1 cellular context compared by ENCODE assay signal in the genomic region with DNA sequence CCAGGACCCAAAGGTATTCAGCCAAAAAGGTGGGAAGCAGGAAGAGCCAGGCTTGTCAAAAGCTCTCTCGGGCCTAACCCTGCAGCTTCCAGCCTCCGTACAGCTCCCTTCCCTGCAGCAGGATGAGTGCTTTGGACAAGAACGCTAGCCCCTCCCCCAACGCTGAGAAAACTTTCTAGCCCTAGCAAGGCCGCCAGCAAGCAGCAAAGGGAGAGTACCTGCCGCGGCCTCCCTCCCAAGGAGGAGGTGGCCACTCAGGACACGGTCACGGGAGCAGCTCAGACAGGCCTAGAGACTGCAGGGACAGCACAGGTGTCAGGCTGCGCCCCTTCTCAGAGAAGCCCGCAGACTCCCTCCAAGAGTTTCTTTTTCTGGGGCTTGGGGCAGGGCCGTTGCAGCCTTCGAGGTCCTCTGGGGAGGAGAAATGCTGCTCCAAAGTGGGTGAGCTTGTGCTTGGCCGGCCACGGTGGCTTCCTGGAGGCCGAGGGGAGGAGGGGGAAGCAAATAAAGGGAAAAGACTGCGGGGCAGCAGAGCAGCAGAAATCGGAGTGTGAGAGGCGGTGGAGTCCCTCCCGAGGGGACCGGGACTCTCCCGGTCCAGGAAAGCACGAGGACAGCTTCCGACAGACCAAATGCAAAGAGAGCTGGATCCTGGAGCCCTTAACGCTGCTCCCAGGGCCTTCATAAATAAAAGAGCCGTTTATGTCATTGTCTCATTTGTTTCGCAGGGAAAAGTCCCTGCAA.
TF ChIP-seq lines count a peak whose summit lies in the region.

No MANE protein-coding gene starts in this region.

TF ChIP-seq in IMR-90, 13 proteins besides CTCF, POLR2A, EP300 and RAD21:
- TF ChIP-seq MAZ (IDR thresholded peaks at IDR 0.05; ENCODE audit: borderline replicate concordance, low read depth, low read length) = no peak
- no peak for TF ChIP-seq MAFK (IDR thresholded peaks at IDR 0.05; ENCODE audit: low read depth, low read length)
- no peak for TF ChIP-seq CHD1 (IDR thresholded peaks at IDR 0.05; ENCODE audit: low read depth, low read length)
- TF ChIP-seq, protein P1, sequence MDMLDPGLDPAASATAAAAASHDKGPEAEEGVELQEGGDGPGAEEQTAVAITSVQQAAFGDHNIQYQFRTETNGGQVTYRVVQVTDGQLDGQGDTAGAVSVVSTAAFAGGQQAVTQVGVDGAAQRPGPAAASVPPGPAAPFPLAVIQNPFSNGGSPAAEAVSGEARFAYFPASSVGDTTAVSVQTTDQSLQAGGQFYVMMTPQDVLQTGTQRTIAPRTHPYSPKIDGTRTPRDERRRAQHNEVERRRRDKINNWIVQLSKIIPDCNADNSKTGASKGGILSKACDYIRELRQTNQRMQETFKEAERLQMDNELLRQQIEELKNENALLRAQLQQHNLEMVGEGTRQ (IDR thresholded peaks at IDR 0.05; ENCODE audit: low read depth, low read length) = no peak
- TF ChIP-seq, protein P2, sequence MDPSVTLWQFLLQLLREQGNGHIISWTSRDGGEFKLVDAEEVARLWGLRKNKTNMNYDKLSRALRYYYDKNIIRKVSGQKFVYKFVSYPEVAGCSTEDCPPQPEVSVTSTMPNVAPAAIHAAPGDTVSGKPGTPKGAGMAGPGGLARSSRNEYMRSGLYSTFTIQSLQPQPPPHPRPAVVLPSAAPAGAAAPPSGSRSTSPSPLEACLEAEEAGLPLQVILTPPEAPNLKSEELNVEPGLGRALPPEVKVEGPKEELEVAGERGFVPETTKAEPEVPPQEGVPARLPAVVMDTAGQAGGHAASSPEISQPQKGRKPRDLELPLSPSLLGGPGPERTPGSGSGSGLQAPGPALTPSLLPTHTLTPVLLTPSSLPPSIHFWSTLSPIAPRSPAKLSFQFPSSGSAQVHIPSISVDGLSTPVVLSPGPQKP (IDR thresholded peaks at IDR 0.05; ENCODE audit: borderline replicate concordance, low read depth, low read length) = no peak
- no peak for TF ChIP-seq RFX5 (IDR thresholded peaks at IDR 0.05; ENCODE audit: low read depth, low read length)
- no peak for TF ChIP-seq FOS (IDR thresholded peaks at IDR 0.05; ENCODE audit: low read depth, low read length)
- no peak for TF ChIP-seq MXI1 (IDR thresholded peaks at IDR 0.05; ENCODE audit: borderline replicate concordance, low read depth, low read length)
- TF ChIP-seq BHLHE40 (IDR thresholded peaks at IDR 0.05; ENCODE audit: low read depth, low read length) = no peak
- TF ChIP-seq CEBPB (IDR thresholded peaks at IDR 0.05; ENCODE audit: low read depth, low read length) = no peak
- no peak for TF ChIP-seq RCOR1 (IDR thresholded peaks at IDR 0.05; ENCODE audit: insufficient replicate concordance, low read length)
- no peak for TF ChIP-seq NFE2L2 (IDR thresholded peaks at IDR 0.05; ENCODE audit: low read depth, low read length)
